ENCODE assay signal across 8 cellular contexts in the genomic region with DNA sequence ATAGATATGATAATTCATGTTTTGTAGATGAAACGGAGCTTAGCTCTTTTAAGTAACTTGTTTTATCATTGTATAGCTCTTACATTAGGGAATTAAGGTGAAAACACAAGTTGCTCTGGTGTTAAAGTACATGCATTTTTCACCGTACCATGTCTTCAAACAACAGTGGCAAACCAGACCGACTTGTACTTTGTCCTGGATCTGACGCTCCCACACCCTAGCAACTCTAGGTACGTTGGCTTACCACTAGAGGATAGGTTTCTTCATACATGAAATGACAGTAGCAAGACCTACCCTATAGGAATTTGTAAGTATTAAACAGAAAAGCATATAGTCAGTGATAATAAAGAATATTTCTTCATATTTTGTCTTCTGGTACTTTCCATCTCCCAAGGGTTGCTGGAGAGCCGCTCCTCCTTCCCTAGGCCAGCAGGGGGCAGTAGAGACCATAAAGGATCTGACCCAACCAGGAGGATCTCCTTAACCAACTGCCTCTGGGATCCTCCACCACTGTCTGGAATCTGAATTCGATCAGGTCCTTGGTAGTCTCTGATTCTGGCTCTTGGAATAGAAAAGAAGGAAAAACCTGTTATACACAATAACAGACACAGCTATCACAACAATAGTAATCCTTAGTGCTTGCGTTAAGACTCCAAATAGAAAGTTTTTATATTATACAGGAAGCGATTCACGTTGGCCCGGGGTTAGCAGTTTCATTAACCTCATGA.
DNase-seq lines count a peak whose midpoint lies in the region; TF ChIP-seq lines count a peak whose summit lies in the region.

No MANE protein-coding gene starts in this region.

- H3K56ac ChIP-seq in H9 (ENCODE audit: insufficient read length, low read depth, low read length), result no peak overlapping the region

- no peaks in the 10 kb centered on the region for H3K4me1 ChIP-seq in H9 (ENCODE audit: insufficient read depth, low read length)
- no peaks in the 10 kb centered on the region for H3K4me1 ChIP-seq in suprapubic skin

- H3K27me3 ChIP-seq in H9 (ENCODE audit: insufficient read depth, low read length) (no peaks in the 10 kb centered on the region), dorsolateral prefrontal cortex (peaks cover 0 to 5% (median 0%) of the 10 kb centered on the region in 45 donors), suprapubic skin (peaks cover 4% of the 10 kb centered on the region)

- H4K20me1 ChIP-seq in H9 (ENCODE audit: control insufficient read depth, insufficient read depth, insufficient read length), result no peaks in the 10 kb centered on the region

- H3K4ac ChIP-seq in H9 (ENCODE audit: low read depth, low read length), result no peak overlapping the region

- H3K23ac ChIP-seq in H9 (ENCODE audit: insufficient read length, low read depth, low read length), result no peak overlapping the region

- no peak overlapping the region for H2BK20ac ChIP-seq in H9 (ENCODE audit: low read depth, low read length, poor library complexity, severe bottlenecking)

- H3K18ac ChIP-seq in H9 (ENCODE audit: insufficient read length, low read depth, low read length), result no peak overlapping the region

- no peaks in the 10 kb centered on the region for H3K79me2 ChIP-seq in H9 (ENCODE audit: insufficient read depth, low read length)

- DNase-seq in NCI-H2196 (lab: John Stamatoyannopoulos, UW; ENCODE audit: unreplicated experiment), result peak; percentile 33
- no peak for DNase-seq in NCI-H2196 treated with DMSO at 0.1 percent for 48 hours (lab: John Stamatoyannopoulos, UW; ENCODE audit: unreplicated experiment)
- peak; percentile 75 for DNase-seq in H9
- peak; percentile 67 for DNase-seq in NAMALWA (ENCODE audit: low spot score)
- peak; percentile 48 for DNase-seq in SW480 (ENCODE audit: low spot score)
- DNase-seq in dorsolateral prefrontal cortex, result peak; percentile 58 to 86 (median 80)
- peak; percentile 91 for DNase-seq in medulla oblongata (ENCODE audit: extremely low spot score)
- no peak for DNase-seq in suprapubic skin (ENCODE audit: low spot score in 2 of 2)

- no CpG with 5 or more reads among the region's 11 CpGs for whole genome bisulfite sequencing in H9 (ENCODE audit: extremely low coverage, insufficient read length, low lambda C conversion rate)
- WGBS in suprapubic skin, result 67% methylated on average over 11 of the region's 11 CpGs

- intact Hi-C loops in dorsolateral prefrontal cortex (cut with DNase I), result loop anchor here (2.0 to 10.0 kb wide), 7 partner anchors 310 to 680 kb away; partner anchors contain the start of genes BAAT (in 1 of the 2), MRPL50 (in 1 of the 2), PLPPR1 (in 1 of the 2) and ZNF189 (in 1 of the 2)

- no peak overlapping the region for H3K27ac Mint-ChIP-seq in H9

- H4K8ac ChIP-seq in H9 (replicated peaks; ENCODE audit: insufficient read length, low read depth, low read length), result no peak overlapping the region

- H3K27ac ChIP-seq in H9 (ENCODE audit: insufficient read length, low read depth, low read length) (no peak overlapping the region), dorsolateral prefrontal cortex (peak overlapping the region in 14 of 59 donors; percentile 1 to 63 (median 27)), suprapubic skin (no peak overlapping the region)

- H3K9me3 Mint-ChIP-seq in H9, result peaks cover 31% of the 10 kb centered on the region in 2 experiments

- no peak overlapping the region for H2BK5ac ChIP-seq in H9 (ENCODE audit: insufficient read length, low read length)

- H2BK15ac ChIP-seq in H9 (ENCODE audit: low read depth, low read length), result no peak overlapping the region

- no peak overlapping the region for H4K5ac ChIP-seq in H9 (ENCODE audit: insufficient read length, low read depth, low read length)

- H4K91ac ChIP-seq in H9 (ENCODE audit: insufficient read length, low read depth, low read length), result no peak overlapping the region

- H3T11ph ChIP-seq in H9 (ENCODE audit: low read length), result no peak overlapping the region

- H3K27me3 Mint-ChIP-seq in H9 (ENCODE audit: low read depth), result no peaks in the 10 kb centered on the region

- H3K4me3 Mint-ChIP-seq in H9, result no peak overlapping the region

- H3K4me3 ChIP-seq in dorsolateral prefrontal cortex (peak overlapping the region; percentile 13 to 76 (median 53)), suprapubic skin (no peak overlapping the region)

- H3K36me3 ChIP-seq in suprapubic skin, result no peaks in the 10 kb centered on the region

- no peaks in the 10 kb centered on the region for H3K23me2 ChIP-seq in H9 (ENCODE audit: insufficient read length, low read depth, low read length, poor library complexity, severe bottlenecking)

- TF ChIP-seq EP300 in suprapubic skin (IDR thresholded peaks at IDR 0.05), result no peak

- no peaks in the 10 kb centered on the region for H3K79me1 ChIP-seq in H9 (ENCODE audit: insufficient read depth, low read depth, low read length, poor library complexity, severe bottlenecking)

- H3K4me1 Mint-ChIP-seq in H9, result no peaks in the 10 kb centered on the region; a peak in 1 of 4 replicates

- no peak overlapping the region for H3K14ac ChIP-seq in H9 (ENCODE audit: insufficient read depth, low read length)

- H3K9ac ChIP-seq in H9 (ENCODE audit: extremely low read depth, insufficient read length, low read length), result no peak overlapping the region

- H3K9me3 ChIP-seq in H9 (ENCODE audit: control insufficient read depth, low read depth, low read length), result peaks cover 7% of the 10 kb centered on the region
- H3K9me3 ChIP-seq in suprapubic skin, result no peaks in the 10 kb centered on the region

- H2AFZ ChIP-seq in H9 (ENCODE audit: low read length), result no peak overlapping the region

- H2BK120ac ChIP-seq in H9 (ENCODE audit: low read depth, low read length, poor library complexity, severe bottlenecking), result no peak overlapping the region

- no peak overlapping the region for H3K4me2 ChIP-seq in H9 (ENCODE audit: insufficient read depth, insufficient read length, low read length)

- peak; percentile 97 for TF ChIP-seq CTCF in H9 (conservative IDR thresholded peaks at IDR 0.05)
- peak; percentile 79 to 99 (median 95) for TF ChIP-seq CTCF in dorsolateral prefrontal cortex (IDR thresholded peaks at IDR 0.05 in 54 of 56, conservative IDR thresholded peaks at IDR 0.05 in 2 of 56; ENCODE audit: low read depth in 1 of 56, partially characterized antibody in 56 of 56)
- peak; percentile 34 to 58 for TF ChIP-seq CTCF in suprapubic skin (IDR thresholded peaks at IDR 0.05)

- H2AK5ac ChIP-seq in H9 (ENCODE audit: insufficient read length, low read length), result no peak overlapping the region

- no peak for TF ChIP-seq POLR2A in suprapubic skin (IDR thresholded peaks at IDR 0.05)

- H2BK12ac ChIP-seq in H9 (ENCODE audit: insufficient read length, low read depth, low read length), result no peak overlapping the region

- peaks cover 10 to 31% (median 18%) of the 10 kb centered on the region in 3 experiments for H3K36me3 Mint-ChIP-seq in H9 (ENCODE audit: insufficient read depth in 1 of 3, low read depth in 3 of 3)

Comparison
In these comparisons a context has a peak if more than half of its experiments do, and no peak if none do; other contexts are left out.
1. DNase-seq: peak in NCI-H2196 (single experiment), H9 (single experiment), NAMALWA (single experiment), SW480 (single experiment), dorsolateral prefrontal cortex (10 of 10) and medulla oblongata (single experiment); none in NCI-H2196 treated with DMSO at 0.1 percent for 48 hours (single experiment) and suprapubic skin (0 of 2).
2. CTCF ChIP-seq: peak in every context shown above with its lines; median percentile 97 in H9; 95 in dorsolateral prefrontal cortex; 46 in suprapubic skin.